Comparison of ENCODE assay signal across 9 cellular contexts in genomic region chr3:98812851-98813374, GRCh38. TPM values are rescaled to one million over a fixed set of nuclear protein-coding genes. Genes with fewer than 3 reads are reported as not detected.
DNase-seq lines count a peak whose midpoint lies in the region; TF ChIP-seq lines count a peak whose summit lies in the region.
"Had no signal": no experiment of that assay in that cellular context is flagged by ENCODE, and none has a peak within 500 bp of the region (broad histone marks: within the 10 kb centered on the region; RNA-seq: fewer than 3 reads in every experiment).

No MANE protein-coding gene starts in this region.

- H3K4me3 ChIP-seq in HEK293 (ENCODE audit: low read depth, low read length): no peak overlapping the region
- H3K4me3 ChIP-seq: SJCRH30 had no signal

- peaks cover 0 to 39% of the 10 kb centered on the region in 2 experiments for H3K36me3 ChIP-seq in HEK293 (ENCODE audit: control insufficient read depth in 2 of 2, insufficient read depth in 1 of 2, low read length in 2 of 2)

- POLR2A ChIA-PET in HEK293 (lab: Yijun Ruan, JAX): no interaction called here

- H3K4me1 ChIP-seq in HEK293 (ENCODE audit: control insufficient read depth, insufficient read depth, low read length): no peaks in the 10 kb centered on the region
- H3K4me1 ChIP-seq: SJCRH30 had no signal

- no peak overlapping the region for H3K27ac ChIP-seq in HEK293 (ENCODE audit: extremely low read depth, low read depth, low read length)
- H3K27ac ChIP-seq: SJCRH30 had no signal

- no peak for TF ChIP-seq CTCF in HEK293 (tag by site-specific recombination; IDR thresholded peaks at IDR 0.05)

- no peaks in the 10 kb centered on the region for H3K9me3 ChIP-seq in HEK293 (ENCODE audit: control insufficient read depth, insufficient read depth, low read depth, low read length)
- H3K9me3 ChIP-seq: SJCRH30 had no signal

- CTCF ChIA-PET in HEK293 (lab: Yijun Ruan, JAX): interaction anchor here (0.6 to 6.6 kb wide), 9 partner anchors 63 to 941 kb away, joined by 3 to 138 read pairs (median 3); no protein-coding TSS in a partner anchor

- peak; percentile 47 for DNase-seq in GM03348 (ENCODE audit: low spot score)
- DNase-seq in NCI-H2196 (lab: John Stamatoyannopoulos, UW; ENCODE audit: unreplicated experiment): peak; percentile 43
- DNase-seq in cerebellar cortex (ENCODE audit: low spot score): peak; percentile 50
- DNase-seq in lung microvascular endothelial cell (ENCODE audit: low read depth in 2 of 2): peak; percentile 50 to 68
- no peak for DNase-seq in mucosa of gallbladder (ENCODE audit: low spot score)
- DNase-seq in GDM1 (lab: John Stamatoyannopoulos, UW): no peak
- DNase-seq in 8988T: no peak

TF ChIP-seq in HEK293, 187 proteins besides CTCF, POLR2A, EP300 and RAD21:
- peak; percentile 52 for TF ChIP-seq SCRT2 (tag by site-specific recombination; IDR thresholded peaks at IDR 0.05)
- no peak for TF ChIP-seq SP3 (tag by site-specific recombination; IDR thresholded peaks at IDR 0.05)
- peak; percentile 74 for TF ChIP-seq ZNF654 (tag by site-specific recombination; IDR thresholded peaks at IDR 0.05; ENCODE audit: low read depth)

RNA-seq across cellular contexts. Expression of gene ST3GAL6, which starts 49.8 kb away (rescaled TPM):
- total RNA-seq in lung microvascular endothelial cell: 24.8 and 30.8 TPM in 2 replicates
- 5.9 TPM for total RNA-seq in mucosa of gallbladder

Comparison
In these comparisons a context has a peak if more than half of its experiments do, and no peak if none do; other contexts are left out.
1. DNase-seq: peak in GM03348 (single experiment), NCI-H2196 (single experiment), cerebellar cortex (single experiment) and lung microvascular endothelial cell (2 of 2); none in mucosa of gallbladder (single experiment), GDM1 (single experiment) and 8988T (single experiment).